15 cellular contexts compared by ENCODE assay signal in genomic region chr3:88617283-88617682, GRCh38.
"Had no signal": no experiment of that assay in that cellular context is flagged by ENCODE, and none has a peak within 500 bp of the region (broad histone marks: within the 10 kb centered on the region; RNA-seq: fewer than 3 reads in every experiment).

No MANE protein-coding gene starts in this region.

- H3K27me3 ChIP-seq: body of pancreas, dorsolateral prefrontal cortex had no signal

- H3K4me1 ChIP-seq: body of pancreas, parathyroid adenoma had no signal

- H3K27ac ChIP-seq: body of pancreas, dorsolateral prefrontal cortex, parathyroid adenoma, VCaP had no signal

- H2AFZ ChIP-seq: parathyroid adenoma had no signal

- H3K9ac ChIP-seq: parathyroid adenoma had no signal

- ATAC-seq: activated T-cell treated with anti-CD3 and anti-CD28 coated beads, Interleukin-2, amount 50 U/mL, for 4 hours; body of pancreas; naive thymus-derived CD4-positive, alpha-beta T cell; sciatic nerve; stimulated activated naive CD8-positive, alpha-beta T cell treated with anti-CD3 and anti-CD28 coated beads, Interleukin-15, amount 100 ng/mL, for 72 hours had no signal

- H3K9me3 ChIP-seq: body of pancreas had no signal

- H3K4me3 ChIP-seq: body of pancreas, dorsolateral prefrontal cortex, smooth muscle cell had no signal

- DNase-seq: activated CD4-positive, alpha-beta T cell treated with anti-CD3 and anti-CD28 coated beads, Interleukin-2, amount 50 U/mL, for 1 hour; activated CD4-positive, CD25-positive, alpha-beta regulatory T cell treated with anti-CD3 and anti-CD28 coated beads, Interleukin-2, amount 50 U/mL, for 72 hours; activated CD8-positive, alpha-beta memory T cell treated with anti-CD3 and anti-CD28 coated beads, Interleukin-2, amount 50 U/mL, for 4 hours; activated naive CD4-positive, alpha-beta T cell treated with anti-CD3 and anti-CD28 coated beads for 36 hours; activated T-cell treated with anti-CD3 and anti-CD28 coated beads, Interleukin-2, amount 50 U/mL, for 4 hours; body of pancreas; caudate nucleus; dorsolateral prefrontal cortex; naive thymus-derived CD4-positive, alpha-beta T cell; stimulated activated CD4-positive, alpha-beta T cell treated with anti-CD3 and anti-CD28 coated beads, Interleukin-4, amount 100 ng/mL, for 1 hour; stimulated activated naive CD8-positive, alpha-beta T cell treated with anti-CD3 and anti-CD28 coated beads, Interleukin-15, amount 100 ng/mL, for 72 hours had no signal
